In genomic region chr4:81214144-81214517, GRCh38 we compare ENCODE assay signal across 1 cellular context.
TF ChIP-seq lines count a peak whose summit lies in the region.

No MANE protein-coding gene starts in this region.

TF ChIP-seq in SK-N-SH, 30 proteins besides CTCF, POLR2A, EP300 and RAD21 (continued from another document):
- TF ChIP-seq FOSL2 (IDR thresholded peaks at IDR 0.05; ENCODE audit: borderline replicate concordance, low read depth) (no peak), JUND (IDR thresholded peaks at IDR 0.05) (no peak), ELF1 (IDR thresholded peaks at IDR 0.05) (no peak), TEAD4 (IDR thresholded peaks at IDR 0.05; ENCODE audit: borderline replicate concordance, insufficient read depth) (no peak)
